Comparison of ENCODE assay signal across 1 cellular context in the genomic region with DNA sequence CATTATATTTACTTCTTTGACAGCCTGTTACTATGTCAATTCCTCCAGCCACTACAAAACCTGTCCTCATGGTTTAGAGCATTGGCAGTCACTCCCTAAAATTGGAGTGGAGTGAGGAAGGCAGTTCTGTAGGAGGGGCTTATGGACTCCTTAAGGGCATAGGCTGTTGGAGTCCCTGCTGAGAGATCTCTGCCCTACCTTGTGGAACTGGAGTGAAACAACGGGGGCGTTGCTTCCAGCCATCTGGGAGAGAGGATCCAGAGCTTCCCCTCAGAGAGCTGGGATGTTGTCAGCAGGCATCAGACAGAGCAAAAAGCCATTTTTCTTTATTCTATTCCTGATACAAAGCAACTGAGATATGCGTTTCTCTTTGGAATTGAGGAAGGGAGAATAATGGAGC.
TF ChIP-seq lines count a peak whose summit lies in the region.

No MANE protein-coding gene starts in this region.

TF ChIP-seq in HepG2, 621 proteins besides CTCF, POLR2A, EP300 and RAD21 (continued from another document):
- TF ChIP-seq, protein P1, sequence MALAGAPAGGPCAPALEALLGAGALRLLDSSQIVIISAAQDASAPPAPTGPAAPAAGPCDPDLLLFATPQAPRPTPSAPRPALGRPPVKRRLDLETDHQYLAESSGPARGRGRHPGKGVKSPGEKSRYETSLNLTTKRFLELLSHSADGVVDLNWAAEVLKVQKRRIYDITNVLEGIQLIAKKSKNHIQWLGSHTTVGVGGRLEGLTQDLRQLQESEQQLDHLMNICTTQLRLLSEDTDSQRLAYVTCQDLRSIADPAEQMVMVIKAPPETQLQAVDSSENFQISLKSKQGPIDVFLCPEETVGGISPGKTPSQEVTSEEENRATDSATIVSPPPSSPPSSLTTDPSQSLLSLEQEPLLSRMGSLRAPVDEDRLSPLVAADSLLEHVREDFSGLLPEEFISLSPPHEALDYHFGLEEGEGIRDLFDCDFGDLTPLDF (CRISPR knock-in tag; IDR thresholded peaks at IDR 0.05): no peak
